14 cellular contexts compared by ENCODE assay signal in genomic region chr22:30582788-30583575, GRCh38. TPM values are rescaled to one million over a fixed set of nuclear protein-coding genes. Genes with fewer than 3 reads are reported as not detected.
DNase-seq lines count a peak whose midpoint lies in the region.
"Had no signal": no experiment of that assay in that cellular context is flagged by ENCODE, and none has a peak within 500 bp of the region (broad histone marks: within the 10 kb centered on the region; RNA-seq: fewer than 3 reads in every experiment).

No MANE protein-coding gene starts in this region.

- H3K27me3 ChIP-seq in BLaER1, result no peaks in the 10 kb centered on the region
- H3K27me3 ChIP-seq: esophagus squamous epithelium had no signal

- H3K4me3 ChIP-seq in BLaER1, result 0 out of 2 replicates have a peak overlapping the region, but pooled peaks have one; percentile 21
- no peak overlapping the region for H3K4me3 ChIP-seq in mesodermal cell (ENCODE audit: extremely low read depth, insufficient read depth, low read length, poor library complexity, severe bottlenecking)
- H3K4me3 ChIP-seq: A549, esophagus squamous epithelium had no signal

- peaks cover 99% of the 10 kb centered on the region for H3K36me3 ChIP-seq in BLaER1
- H3K36me3 ChIP-seq in mesodermal cell (ENCODE audit: control insufficient read depth, insufficient read depth, low read length), result peaks cover 99% of the 10 kb centered on the region

- whole genome bisulfite sequencing in mesodermal cell (ENCODE audit: insufficient coverage in 2 of 2), 2 experiments, result 71 to 82% methylated on average over 9 to 12 of the region's 14 CpGs

- peak overlapping the region; percentile 76 for H3K4me2 ChIP-seq in BLaER1
- H3K4me2 ChIP-seq: A549 had no signal

- peaks cover 58% of the 10 kb centered on the region for H4K20me1 ChIP-seq in BLaER1

- no peaks in the 10 kb centered on the region for H3K9me3 ChIP-seq in BLaER1
- no peaks in the 10 kb centered on the region for H3K9me3 ChIP-seq in mesodermal cell (ENCODE audit: control insufficient read depth, low read length)
- H3K9me3 ChIP-seq: A549, esophagus squamous epithelium had no signal

- no peak for DNase-seq in AG08396 (ENCODE audit: low spot score)
- no peak for DNase-seq in NK-92 treated with Interleukin-12 subunit alpha and Interleukin-12 subunit beta, amount 100 ng/mL, for 24 hours (lab: John Stamatoyannopoulos, UW)
- DNase-seq in activated CD4-positive, alpha-beta T cell treated with anti-CD3 and anti-CD28 coated beads for 1 hour, result no peak
- DNase-seq: activated effector memory CD4-positive, alpha-beta T cell treated with anti-CD3 and anti-CD28 coated beads, Interleukin-2, amount 50 U/mL, for 16 hours; CD8-positive, alpha-beta memory T cell; esophagus squamous epithelium; NCI-H1436; Right ventricle myocardium superior; stimulated activated CD4-positive, alpha-beta T cell treated with anti-CD3 and anti-CD28 coated beads, Interleukin-12 subunit alpha, Interleukin-12 subunit beta, amount 100 ng/mL, for 4 hours; stimulated activated naive CD8-positive, alpha-beta T cell treated with anti-CD3 and anti-CD28 coated beads, Interleukin-15, Interleukin-2, amounts not matched to agents 100 U/mL and 50 U/mL, for 24 hours had no signal

- H3K9ac ChIP-seq in BLaER1, result peak overlapping the region; percentile 53

- H3K4me1 ChIP-seq in BLaER1 (peaks cover 31% of the 10 kb centered on the region), mesodermal cell (ENCODE audit: control insufficient read depth, insufficient read depth, low read length, poor library complexity, severe bottlenecking) (no peaks in the 10 kb centered on the region)
- H3K4me1 ChIP-seq: A549, esophagus squamous epithelium had no signal

- peak overlapping the region; percentile 79 for H3K27ac ChIP-seq in BLaER1
- peak overlapping the region; percentile 74 for H3K27ac ChIP-seq in angular gyrus (ENCODE audit: low read depth, low read length)
- peak overlapping the region; percentile 3 for H3K27ac ChIP-seq in mesodermal cell (ENCODE audit: low read depth, low read length, severe bottlenecking)
- H3K27ac ChIP-seq: A549 had no signal

RNA-seq across cellular contexts. Expression of gene GAL3ST1, which starts 8.5 kb away (rescaled TPM):
- polyA plus RNA-seq in mesodermal cell (2013, experiment 1 of 2), result 1.5 TPM
- polyA plus RNA-seq in mesodermal cell (2013, experiment 2 of 2), result 1.1 TPM

RNA-seq across cellular contexts. Expression of gene PES1, which starts 8.7 kb away (rescaled TPM):
- 57.8 TPM for polyA plus RNA-seq in mesodermal cell (2013, experiment 1 of 2)
- 45.7 TPM for polyA plus RNA-seq in mesodermal cell (2013, experiment 2 of 2)

RNA-seq across cellular contexts. Expression of gene TCN2, which starts 24.0 kb away (rescaled TPM):
- 8.6 TPM for polyA plus RNA-seq in mesodermal cell (2013, experiment 1 of 2)
- polyA plus RNA-seq in mesodermal cell (2013, experiment 2 of 2), result 6.2 TPM

RNA-seq across cellular contexts. Expression of gene SEC14L6, which starts 36.4 kb away (rescaled TPM):
- polyA plus RNA-seq in mesodermal cell (2013, experiment 1 of 2), result 0.59 TPM
- 0.51 TPM for polyA plus RNA-seq in mesodermal cell (2013, experiment 2 of 2)
- polyA plus RNA-seq: A549 had no signal

RNA-seq across cellular contexts. Expression of gene SLC35E4, which starts 52.6 kb away (rescaled TPM):
- 2.2 TPM for polyA plus RNA-seq in mesodermal cell (2013, experiment 1 of 2)
- 1.8 TPM for polyA plus RNA-seq in mesodermal cell (2013, experiment 2 of 2)

Comparison
In these comparisons a context has a peak if more than half of its experiments do, and no peak if none do; other contexts are left out.
1. H3K27ac ChIP-seq: peak in every context shown above with its lines; median percentile 79 in BLaER1; 74 in angular gyrus; 3 in mesodermal cell.